ENCODE assay signal across 9 cellular contexts in the genomic region with DNA sequence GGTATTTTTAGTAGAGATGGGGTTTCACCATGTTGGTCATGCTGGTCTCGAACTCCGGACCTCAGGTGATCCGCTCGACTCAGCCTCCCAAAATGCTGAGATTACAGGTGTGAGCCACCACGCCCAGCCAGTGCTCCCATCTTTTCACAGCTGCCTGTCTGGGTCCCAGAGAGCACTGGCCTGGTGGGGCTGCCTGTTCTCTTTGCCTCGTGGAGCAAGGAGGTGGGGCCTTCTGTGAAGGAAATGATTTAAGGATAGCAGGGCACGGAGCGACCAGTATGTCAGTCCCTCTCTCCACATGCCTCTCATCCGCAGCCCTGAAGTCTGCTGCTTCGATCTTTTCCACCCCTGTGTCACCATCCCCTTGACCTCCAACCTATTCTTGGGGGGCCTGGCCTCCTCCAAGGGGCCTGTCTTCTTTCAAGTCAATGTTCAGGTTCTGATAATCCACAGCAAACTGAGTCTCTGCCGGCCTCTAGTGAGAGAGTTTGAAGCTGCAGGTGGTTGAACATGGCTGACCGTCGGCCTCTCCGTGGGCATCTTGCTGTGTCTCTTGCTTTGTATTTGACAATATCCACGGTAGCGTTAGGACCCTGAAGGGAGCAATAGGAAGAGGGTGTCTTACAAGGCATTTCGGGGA. TPM values are rescaled to one million over a fixed set of nuclear protein-coding genes. Genes with fewer than 3 reads are reported as not detected.
A peak's percentile ranks its signal among the peaks of the same experiment; 100 is the strongest.
DNase-seq lines count a peak whose midpoint lies in the region; ATAC-seq and TF ChIP-seq lines count a peak whose summit lies in the region.
"Had no signal": no experiment of that assay in that cellular context is flagged by ENCODE, and none has a peak within 500 bp of the region (broad histone marks: within the 10 kb centered on the region; RNA-seq: fewer than 3 reads in every experiment).

No MANE protein-coding gene starts in this region.

- no peak overlapping the region for H3K4me3 Mint-ChIP-seq in activated naive CD4-positive, alpha-beta T cell treated with anti-CD3 and anti-CD28 coated beads for 36 hours
- no peak overlapping the region for H3K4me3 Mint-ChIP-seq in activated CD4-positive, alpha-beta T cell treated with anti-CD3 and anti-CD28 coated beads, Interleukin-2, amount 10 ng/mL, durations not matched to agents 24 days and 14 days
- H3K4me3 Mint-ChIP-seq in stimulated activated memory B cell treated with anti-CD40 and anti-IgM and Interleukin-4, amounts not matched to agents 10 μg/mL and 1 μg/mL and 100 μg/mL, for 72 hours = no peak overlapping the region

- no peaks in the 10 kb centered on the region for H3K27me3 ChIP-seq in upper lobe of right lung

- no peak overlapping the region for H3K27ac Mint-ChIP-seq in activated naive CD4-positive, alpha-beta T cell treated with anti-CD3 and anti-CD28 coated beads for 36 hours
- H3K27ac Mint-ChIP-seq in activated CD4-positive, alpha-beta T cell treated with anti-CD3 and anti-CD28 coated beads, Interleukin-2, amount 10 ng/mL, durations not matched to agents 24 days and 14 days = no peak overlapping the region
- no peak overlapping the region for H3K27ac Mint-ChIP-seq in stimulated activated memory B cell treated with anti-CD40 and anti-IgM and Interleukin-4, amounts not matched to agents 10 μg/mL and 1 μg/mL and 100 μg/mL, for 72 hours

- no peak overlapping the region for H3K27ac ChIP-seq in upper lobe of right lung
- H3K27ac ChIP-seq: skin epidermis had no signal

- CTCF ChIA-PET in activated naive CD4-positive, alpha-beta T cell treated with anti-CD3 and anti-CD28 coated beads for 36 hours (lab: Charles Lee) = interaction anchor here (0.6 kb wide), 1 partner anchor 14 kb away, joined by 3 read pairs; no protein-coding TSS in a partner anchor

- ATAC-seq in upper lobe of right lung = no peak
- ATAC-seq in stimulated activated memory B cell treated with anti-CD40 and anti-IgM and Interleukin-4, amounts not matched to agents 10 μg/mL and 1 μg/mL and 100 μg/mL, for 72 hours = no peak

- intact Hi-C loops in activated naive CD4-positive, alpha-beta T cell treated with anti-CD3 and anti-CD28 coated beads for 36 hours (cut with micrococcal nuclease) = loop anchor here (2.0 kb wide), 1 partner anchor 62 kb away; no protein-coding TSS in a partner anchor
- intact Hi-C loops in upper lobe of right lung (cut with DNase I) = no loop called here
- intact Hi-C loops in activated CD4-positive, alpha-beta T cell treated with anti-CD3 and anti-CD28 coated beads, Interleukin-2, amount 10 ng/mL, durations not matched to agents 24 days and 14 days (cut with micrococcal nuclease) = no loop called here

- peak; percentile 15 for DNase-seq in activated naive CD4-positive, alpha-beta T cell treated with anti-CD3 and anti-CD28 coated beads for 36 hours
- no peak for DNase-seq in activated naive CD4-positive, alpha-beta T cell treated with Interleukin-2 at 50 U/mL for 16 hours
- DNase-seq in astrocyte of the spinal cord (ENCODE audit: low read depth, low spot score) (peak; percentile 24), iPS-NIHi7 (ENCODE audit: extremely low spot score) (peak; percentile 61), upper lobe of right lung (no peak)
- DNase-seq in activated CD4-positive, alpha-beta T cell treated with anti-CD3 and anti-CD28 coated beads, Interleukin-2, amount 10 ng/mL, durations not matched to agents 24 days and 14 days = no peak
- no peak for DNase-seq in activated CD8-positive, alpha-beta memory T cell treated with anti-CD3 and anti-CD28 coated beads, Interleukin-2, amount 50 U/mL, for 4 hours

- no peak overlapping the region for H3K4me3 ChIP-seq in astrocyte of the spinal cord (ENCODE audit: low read depth, low read length)
- H3K4me3 ChIP-seq in upper lobe of right lung = no peak overlapping the region
- H3K4me3 ChIP-seq: skin epidermis had no signal

- TF ChIP-seq CTCF in astrocyte of the spinal cord (IDR thresholded peaks at IDR 0.05; ENCODE audit: low read depth, low read length) (peak; percentile 77), upper lobe of right lung (IDR thresholded peaks at IDR 0.05) (peak; percentile 24)

- no peaks in the 10 kb centered on the region for H3K9me3 Mint-ChIP-seq in activated naive CD4-positive, alpha-beta T cell treated with anti-CD3 and anti-CD28 coated beads for 36 hours
- no peaks in the 10 kb centered on the region for H3K9me3 Mint-ChIP-seq in activated CD4-positive, alpha-beta T cell treated with anti-CD3 and anti-CD28 coated beads, Interleukin-2, amount 10 ng/mL, durations not matched to agents 24 days and 14 days
- no peaks in the 10 kb centered on the region for H3K9me3 Mint-ChIP-seq in stimulated activated memory B cell treated with anti-CD40 and anti-IgM and Interleukin-4, amounts not matched to agents 10 μg/mL and 1 μg/mL and 100 μg/mL, for 72 hours

- H3K36me3 Mint-ChIP-seq in activated naive CD4-positive, alpha-beta T cell treated with anti-CD3 and anti-CD28 coated beads for 36 hours (ENCODE audit: low read depth) = no peaks in the 10 kb centered on the region
- H3K36me3 Mint-ChIP-seq in activated CD4-positive, alpha-beta T cell treated with anti-CD3 and anti-CD28 coated beads, Interleukin-2, amount 10 ng/mL, durations not matched to agents 24 days and 14 days (ENCODE audit: low read depth) = no peaks in the 10 kb centered on the region
- no peaks in the 10 kb centered on the region for H3K36me3 Mint-ChIP-seq in stimulated activated memory B cell treated with anti-CD40 and anti-IgM and Interleukin-4, amounts not matched to agents 10 μg/mL and 1 μg/mL and 100 μg/mL, for 72 hours

- no peaks in the 10 kb centered on the region for H3K4me1 Mint-ChIP-seq in activated naive CD4-positive, alpha-beta T cell treated with anti-CD3 and anti-CD28 coated beads for 36 hours (ENCODE audit: low read depth)
- H3K4me1 Mint-ChIP-seq in activated CD4-positive, alpha-beta T cell treated with anti-CD3 and anti-CD28 coated beads, Interleukin-2, amount 10 ng/mL, durations not matched to agents 24 days and 14 days = no peaks in the 10 kb centered on the region
- no peaks in the 10 kb centered on the region for H3K4me1 Mint-ChIP-seq in stimulated activated memory B cell treated with anti-CD40 and anti-IgM and Interleukin-4, amounts not matched to agents 10 μg/mL and 1 μg/mL and 100 μg/mL, for 72 hours

- no peaks in the 10 kb centered on the region for H3K9me3 ChIP-seq in upper lobe of right lung

- in situ Hi-C loops in astrocyte of the spinal cord (cut with HindIII; ENCODE audit: low sequenced_read_pairs) = no loop called here

- no peaks in the 10 kb centered on the region for H3K27me3 Mint-ChIP-seq in activated naive CD4-positive, alpha-beta T cell treated with anti-CD3 and anti-CD28 coated beads for 36 hours (ENCODE audit: low read depth)
- peaks cover 4% of the 10 kb centered on the region for H3K27me3 Mint-ChIP-seq in activated CD4-positive, alpha-beta T cell treated with anti-CD3 and anti-CD28 coated beads, Interleukin-2, amount 10 ng/mL, durations not matched to agents 24 days and 14 days
- peaks cover 26% of the 10 kb centered on the region for H3K27me3 Mint-ChIP-seq in stimulated activated memory B cell treated with anti-CD40 and anti-IgM and Interleukin-4, amounts not matched to agents 10 μg/mL and 1 μg/mL and 100 μg/mL, for 72 hours

- H3K4me1 ChIP-seq in upper lobe of right lung = no peaks in the 10 kb centered on the region

- no peaks in the 10 kb centered on the region for H3K36me3 ChIP-seq in upper lobe of right lung

RNA-seq across cellular contexts. Expression of a gene that starts 28.2 kb away (rescaled TPM):
- 10 to 100 TPM; 49.7 to 52.8 TPM for total RNA-seq in activated naive CD4-positive, alpha-beta T cell treated with anti-CD3 and anti-CD28 coated beads for 36 hours
- total RNA-seq in upper lobe of right lung = 70.5 TPM
- 71.9 and 72.0 TPM in 2 replicates for total RNA-seq in activated CD4-positive, alpha-beta T cell treated with anti-CD3 and anti-CD28 coated beads, Interleukin-2, amount 10 ng/mL, durations not matched to agents 24 days and 14 days

RNA-seq across cellular contexts. Expression of a gene that starts 35.5 kb away (rescaled TPM):
- 1 to 10 TPM; 1.3 to 2.0 TPM for total RNA-seq in activated naive CD4-positive, alpha-beta T cell treated with anti-CD3 and anti-CD28 coated beads for 36 hours
- 10.7 TPM for total RNA-seq in upper lobe of right lung
- total RNA-seq in activated CD4-positive, alpha-beta T cell treated with anti-CD3 and anti-CD28 coated beads, Interleukin-2, amount 10 ng/mL, durations not matched to agents 24 days and 14 days = 0.31 and 0.49 TPM in 2 replicates

Comparison
In these comparisons a context has a peak if more than half of its experiments do, and no peak if none do; other contexts are left out.
1. DNase-seq: peak in activated naive CD4-positive, alpha-beta T cell treated with anti-CD3 and anti-CD28 coated beads for 36 hours (single experiment), astrocyte of the spinal cord (single experiment) and iPS-NIHi7 (single experiment); none in activated naive CD4-positive, alpha-beta T cell treated with Interleukin-2 at 50 U/mL for 16 hours (single experiment), upper lobe of right lung (single experiment), activated CD4-positive, alpha-beta T cell treated with anti-CD3 and anti-CD28 coated beads, Interleukin-2, amount 10 ng/mL, durations not matched to agents 24 days and 14 days (single experiment) and activated CD8-positive, alpha-beta memory T cell treated with anti-CD3 and anti-CD28 coated beads, Interleukin-2, amount 50 U/mL, for 4 hours (single experiment).